ENCODE assay signal across 26 cellular contexts in genomic region chr10:972763-973162, GRCh38. TPM values are rescaled to one million over a fixed set of nuclear protein-coding genes. Genes with fewer than 3 reads are reported as not detected.
DNase-seq lines count a peak whose midpoint lies in the region; ATAC-seq and TF ChIP-seq lines count a peak whose summit lies in the region.
"Had no signal": no experiment of that assay in that cellular context is flagged by ENCODE, and none has a peak within 500 bp of the region (broad histone marks: within the 10 kb centered on the region; RNA-seq: fewer than 3 reads in every experiment).

No MANE protein-coding gene starts in this region.

- ATAC-seq in GM18511 (IDR thresholded peaks at IDR 0.05; ENCODE audit: unreplicated experiment) (peak; percentile 61), lower lobe of right lung (no peak), HG03135 (IDR thresholded peaks at IDR 0.05; ENCODE audit: unreplicated experiment) (no peak)
- ATAC-seq: A549; gastrocnemius medialis; left colon; stimulated activated naive CD8-positive, alpha-beta T cell treated with anti-CD3 and anti-CD28 coated beads, Interleukin-15, amount 100 ng/mL, for 72 hours had no signal

- H4K20me1 ChIP-seq in BLaER1 = no peaks in the 10 kb centered on the region
- H4K20me1 ChIP-seq in OCI-LY1 (ENCODE audit: insufficient read depth, low read length) = no peaks in the 10 kb centered on the region

- 0 out of 2 replicates have a peak overlapping the region, but pooled peaks have one; percentile 9 for H3K4me2 ChIP-seq in BLaER1
- peak overlapping the region; percentile 33; the same call in 1 of the 2 replicates for H3K4me2 ChIP-seq in OCI-LY1 (ENCODE audit: low read length)
- H3K4me2 ChIP-seq: A549 had no signal

- H3K79me2 ChIP-seq in OCI-LY1 (ENCODE audit: insufficient read depth, low read length) = no peaks in the 10 kb centered on the region

- H3K36me3 ChIP-seq in BLaER1 (peaks cover 12% of the 10 kb centered on the region), OCI-LY1 (ENCODE audit: insufficient read depth, low read length) (no peaks in the 10 kb centered on the region; the same call in 1 of the 2 replicates), lower lobe of right lung (no peaks in the 10 kb centered on the region)
- H3K36me3 ChIP-seq: gastrocnemius medialis, transverse colon had no signal

- intact Hi-C loops in lower lobe of right lung (cut with DNase I) = no loop called here

- no peak overlapping the region for H3K9ac ChIP-seq in BLaER1
- H3K9ac ChIP-seq in OCI-LY1 (ENCODE audit: low read length) = no peak overlapping the region

- TF ChIP-seq CTCF in OCI-LY1 (IDR thresholded peaks at IDR 0.05; ENCODE audit: low read length) (no peak), lower lobe of right lung (IDR thresholded peaks at IDR 0.05) (no peak)

- H3K4me1 ChIP-seq in BLaER1 = peaks cover 33% of the 10 kb centered on the region
- peaks cover 14% of the 10 kb centered on the region for H3K4me1 ChIP-seq in OCI-LY1 (ENCODE audit: insufficient read depth, low read length, severe bottlenecking)
- peaks cover 42% of the 10 kb centered on the region for H3K4me1 ChIP-seq in lower lobe of right lung

- H3F3A ChIP-seq in OCI-LY1 (ENCODE audit: insufficient read depth, low read length) = no peaks in the 10 kb centered on the region

- H3K9me3 ChIP-seq in BLaER1 (peaks cover 15% of the 10 kb centered on the region; the same call in 1 of the 2 replicates), OCI-LY1 (ENCODE audit: low read length) (no peaks in the 10 kb centered on the region), lower lobe of right lung (no peaks in the 10 kb centered on the region)
- H3K9me3 ChIP-seq: gastrocnemius medialis, transverse colon had no signal

- H3K27ac ChIP-seq in BLaER1 (no peak overlapping the region), OCI-LY1 (ENCODE audit: low read depth, low read length, poor library complexity, severe bottlenecking) (no peak overlapping the region), lower lobe of right lung (peak overlapping the region; percentile 76)
- H3K27ac ChIP-seq: A549, gastrocnemius medialis, transverse colon, VCaP had no signal

- no peak overlapping the region for H2AFZ ChIP-seq in OCI-LY1 (ENCODE audit: low read length)

- H3K27me3 ChIP-seq in BLaER1 (no peaks in the 10 kb centered on the region), OCI-LY1 (ENCODE audit: insufficient read depth, low read length) (no peaks in the 10 kb centered on the region; the same call in 1 of the 2 replicates), lower lobe of right lung (ENCODE audit: low read depth) (no peaks in the 10 kb centered on the region)
- H3K27me3 ChIP-seq: dorsolateral prefrontal cortex, gastrocnemius medialis, transverse colon had no signal

- no peaks in the 10 kb centered on the region for H3K9me2 ChIP-seq in OCI-LY1 (ENCODE audit: low read depth, low read length)

- DNase-seq in lower lobe of right lung (no peak), iPS-NIHi11 (ENCODE audit: low spot score) (no peak), H4 (ENCODE audit: low spot score) (no peak), SHP77 (lab: John Stamatoyannopoulos, UW) (no peak)
- DNase-seq: activated CD4-positive, alpha-beta T cell treated with anti-CD3 and anti-CD28 coated beads, Interleukin-2, amount 10 ng/mL, durations not matched to agents 24 days and 14 days; activated T-cell treated with anti-CD3 and anti-CD28 coated beads, Interleukin-2, amount 50 U/mL, for 24 hours; DMS53; gastrocnemius medialis; GDM1; hippocampal formation; immature natural killer cell; KG1; left colon; NCI-H1436; NCI-H446; nucleus accumbens; stimulated activated naive CD8-positive, alpha-beta T cell treated with anti-CD3 and anti-CD28 coated beads, Interleukin-15, amount 100 ng/mL, for 72 hours; transverse colon had no signal

- H3K4me3 ChIP-seq in BLaER1 (no peak overlapping the region), OCI-LY1 (ENCODE audit: low read depth, low read length, poor library complexity, severe bottlenecking) (no peak overlapping the region), lower lobe of right lung (no peak overlapping the region)
- H3K4me3 ChIP-seq: A549, dorsolateral prefrontal cortex, gastrocnemius medialis, transverse colon had no signal

RNA-seq across cellular contexts. Expression of gene GTPBP4, which starts 15.5 kb away (rescaled TPM):
- 28.9 TPM for total RNA-seq in lower lobe of right lung
- total RNA-seq in H4 (2014; rRNA removed; shearing (Covaris generic)) = 28.8 and 29.1 TPM in 2 replicates

RNA-seq across cellular contexts. Expression of gene LARP4B, which starts 41.3 kb away (rescaled TPM):
- 114 TPM for total RNA-seq in lower lobe of right lung
- 9.7 and 13.6 TPM in 2 replicates for total RNA-seq in H4 (2014; rRNA removed; shearing (Covaris generic))

RNA-seq across cellular contexts. Expression of gene IDI2, which starts 52.9 kb away (rescaled TPM):
- total RNA-seq in lower lobe of right lung = not detected
- not detected in 2 replicates for total RNA-seq in H4 (2014; rRNA removed; shearing (Covaris generic))
- total RNA-seq: activated CD4-positive, alpha-beta T cell treated with anti-CD3 and anti-CD28 coated beads, Interleukin-2, amount 10 ng/mL, durations not matched to agents 24 days and 14 days; left colon; skeletal muscle tissue; transverse colon had no signal
